Comparison of ENCODE assay signal across 1 cellular context in genomic region chr7:133258174-133258573, GRCh38.
A peak's percentile ranks its signal among the peaks of the same experiment; 100 is the strongest.
TF ChIP-seq lines count a peak whose summit lies in the region.

No MANE protein-coding gene starts in this region.

TF ChIP-seq in GM12878, 131 proteins besides CTCF, POLR2A, EP300 and RAD21 (continued from another document):
- TF ChIP-seq ZNF687 (IDR thresholded peaks at IDR 0.05): peak; percentile 31; the same call in 1 of the 2 replicates
- 0 out of 2 replicates have a peak, but pooled peaks have one; percentile 9 for TF ChIP-seq IKZF1 (conservative IDR thresholded peaks at IDR 0.05)
